In the genomic region with DNA sequence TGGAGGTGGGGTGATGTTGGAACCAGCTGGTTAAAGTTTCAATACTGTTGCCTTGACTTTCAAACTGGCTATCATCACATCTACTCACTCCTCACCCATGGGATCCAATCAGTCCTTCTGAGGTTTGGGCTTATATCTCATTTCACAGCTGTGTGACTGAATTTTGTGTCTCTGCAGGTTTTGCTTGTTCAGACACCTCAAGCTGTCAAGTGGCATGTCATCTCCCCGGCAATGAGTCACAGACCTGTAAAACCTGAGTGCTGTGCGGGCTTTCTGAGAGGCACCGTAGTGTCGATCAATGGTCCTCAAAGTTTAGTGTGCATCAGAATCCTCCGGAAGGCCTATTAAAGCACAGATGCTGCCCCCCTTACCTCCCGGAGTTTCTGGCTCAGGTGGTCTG, we compare ENCODE assay signal across 21 cellular contexts.
"Had no signal": no experiment of that assay in that cellular context is flagged by ENCODE, and none has a peak within 500 bp of the region (broad histone marks: within the 10 kb centered on the region; RNA-seq: fewer than 3 reads in every experiment).

No MANE protein-coding gene starts in this region.

- DNase-seq: cortex of kidney; gastrocnemius medialis; heart left ventricle; kidney; left cardiac atrium; left lung; mesenchymal stem cell; mucosa of descending colon; naive B cell; pancreas; right lobe of liver; small intestine; stimulated activated CD4-positive, alpha-beta T cell treated with anti-CD3 and anti-CD28 coated beads, Interleukin-15, amount 100 ng/mL, for 24 hours; stimulated activated CD4-positive, alpha-beta T cell treated with anti-CD3 and anti-CD28 coated beads, Interleukin-2, amount 100 ng/mL, for 48 hours; stimulated activated naive B cell treated with anti-CD40 and anti-IgM and Interleukin-4, amounts not matched to agents 10 μg/mL and 1 μg/mL and 100 μg/mL, for 72 hours; upper lobe of left lung; uterus had no signal

- H3K27ac ChIP-seq: gastrocnemius medialis, heart left ventricle, hepatocyte, left lung, neutrophil, pancreas, right lobe of liver, thoracic aorta, tibial nerve, upper lobe of left lung, uterus had no signal

- H3K4me3 ChIP-seq: gastrocnemius medialis, heart left ventricle, hepatocyte, left lung, mucosa of descending colon, pancreas, right lobe of liver, thoracic aorta, tibial nerve, upper lobe of left lung, uterus had no signal

- FAIRE-seq: kidney, pancreas, small intestine had no signal

- H3K4me1 ChIP-seq: gastrocnemius medialis, heart left ventricle, left lung, tibial nerve, upper lobe of left lung, uterus had no signal

- H3K9me3 ChIP-seq: gastrocnemius medialis, heart left ventricle, left lung, mucosa of descending colon, neutrophil, pancreas, right lobe of liver, thoracic aorta, tibial nerve, upper lobe of left lung, uterus had no signal

- H3K36me3 ChIP-seq: gastrocnemius medialis, heart left ventricle, left lung, neutrophil, pancreas, right lobe of liver, thoracic aorta, tibial nerve, upper lobe of left lung, uterus had no signal

- H3K27me3 ChIP-seq: hepatocyte, left lung, neutrophil, pancreas, right lobe of liver, tibial nerve, upper lobe of left lung, uterus had no signal
